8 cellular contexts compared by ENCODE assay signal in genomic region chr3:67654832-67655152, GRCh38.
DNase-seq lines count a peak whose midpoint lies in the region; ATAC-seq and TF ChIP-seq lines count a peak whose summit lies in the region.

No MANE protein-coding gene starts in this region.

- no peak for DNase-seq in HAP-1 (ENCODE audit: low spot score in 2 of 2)
- peak; percentile 8 for DNase-seq in T-helper 22 cell (ENCODE audit: low read depth)
- DNase-seq in foreskin fibroblast: no peak
- no peak for DNase-seq in retinal pigment epithelial cell (ENCODE audit: low read depth)
- DNase-seq in NCI-H345 (lab: John Stamatoyannopoulos, UW): no peak
- DNase-seq in stimulated activated naive CD4-positive, alpha-beta T cell treated with Interleukin-2 at 50 U/mL for 16 hours (lab: John Stamatoyannopoulos, UW): no peak

- in situ Hi-C loops in HAP-1 (cut with MboI; ENCODE audit: low sequenced_read_pairs): no loop called here

- H3K9me3 ChIP-seq in HAP-1: no peaks in the 10 kb centered on the region

- TF ChIP-seq CTCF in foreskin fibroblast (IDR thresholded peaks at IDR 0.05; ENCODE audit: low read depth, low read length) (no peak), retinal pigment epithelial cell (conservative IDR thresholded peaks at IDR 0.05; ENCODE audit: low read depth, low read length) (no peak)

- no peaks in the 10 kb centered on the region for H3K27me3 ChIP-seq in HAP-1 (ENCODE audit: low read depth)

- peak overlapping the region; percentile 54 for H3K4me3 ChIP-seq in HAP-1
- peak overlapping the region; percentile 74 to 86 for H3K4me3 ChIP-seq in foreskin fibroblast (ENCODE audit: low read depth in 1 of 2, low read length in 2 of 2)
- H3K4me3 ChIP-seq in retinal pigment epithelial cell (ENCODE audit: low read length): peak overlapping the region; percentile 78

- H3K36me3 ChIP-seq in HAP-1 (replicated peaks): no peaks in the 10 kb centered on the region

- no peak for ATAC-seq in HG03354 (IDR thresholded peaks at IDR 0.05; ENCODE audit: poor library complexity, severe bottlenecking, unreplicated experiment)
- ATAC-seq in GM21619 (IDR thresholded peaks at IDR 0.05; ENCODE audit: unreplicated experiment): no peak

- peaks cover 7% of the 10 kb centered on the region for H3K4me1 ChIP-seq in HAP-1
